Comparison of ENCODE assay signal across 10 cellular contexts in the genomic region with DNA sequence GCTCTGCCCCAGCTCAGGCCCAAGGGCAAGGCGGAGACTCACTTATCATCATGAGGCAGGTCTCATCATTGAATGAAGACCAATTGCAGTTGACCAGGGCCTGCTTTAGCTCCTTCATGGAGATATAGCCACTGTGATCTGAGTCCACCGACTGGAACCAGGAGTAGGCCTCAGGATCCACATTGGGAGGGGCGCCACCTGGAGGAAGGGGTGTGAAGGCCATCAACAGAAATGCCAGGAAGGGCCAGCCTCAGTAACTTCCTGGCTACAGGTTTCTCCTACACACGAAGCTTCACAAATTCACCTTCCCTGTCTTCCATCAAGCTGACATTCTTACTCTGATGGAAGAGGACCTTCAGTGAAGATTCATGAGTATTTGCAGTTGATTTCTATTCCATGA. TPM values are rescaled to one million over a fixed set of nuclear protein-coding genes. Genes with fewer than 3 reads are reported as not detected.
DNase-seq lines count a peak whose midpoint lies in the region; ATAC-seq and TF ChIP-seq lines count a peak whose summit lies in the region.
"Had no signal": no experiment of that assay in that cellular context is flagged by ENCODE, and none has a peak within 500 bp of the region (broad histone marks: within the 10 kb centered on the region; RNA-seq: fewer than 3 reads in every experiment).

No MANE protein-coding gene starts in this region.

- ATAC-seq in heart right ventricle: no peak
- ATAC-seq in left cardiac atrium: no peak
- ATAC-seq in upper lobe of left lung (ENCODE audit: low FRiP score in 2 of 2): no peak
- no peak for ATAC-seq in HG03095 (IDR thresholded peaks at IDR 0.05; ENCODE audit: unreplicated experiment)

- WGBS in heart right ventricle, 2 donors: 57 to 67% methylated on average over 4 of the region's 4 CpGs
- 64 to 71% methylated on average over 4 of the region's 4 CpGs for WGBS in upper lobe of left lung, 2 donors

- no peak overlapping the region for H3K4me3 ChIP-seq in heart right ventricle
- no peak overlapping the region for H3K4me3 ChIP-seq in fibroblast of villous mesenchyme (ENCODE audit: low read depth, low read length)
- H3K4me3 ChIP-seq in upper lobe of left lung: no peak overlapping the region
- H3K4me3 ChIP-seq: thoracic aorta had no signal

- H3K4me1 ChIP-seq in heart right ventricle (peaks cover 24 to 98% (median 70%) of the 10 kb centered on the region in 9 donors), upper lobe of left lung (peaks cover 7 to 44% (median 20%) of the 10 kb centered on the region in 4 donors)

- H3K9me3 ChIP-seq in heart right ventricle: no peaks in the 10 kb centered on the region
- no peaks in the 10 kb centered on the region for H3K9me3 ChIP-seq in upper lobe of left lung
- H3K9me3 ChIP-seq: thoracic aorta had no signal

- peak overlapping the region in 5 of 10 donors; percentile 69 to 95 (median 78) for H3K27ac ChIP-seq in heart right ventricle
- H3K27ac ChIP-seq in upper lobe of left lung: peak overlapping the region in 2 of 4 donors; percentile 14 to 19

- H3K27me3 ChIP-seq in heart right ventricle (no peaks in the 10 kb centered on the region), upper lobe of left lung (no peaks in the 10 kb centered on the region)

- no peak for DNase-seq in heart right ventricle
- DNase-seq in left cardiac atrium: no peak
- peak; percentile 9 for DNase-seq in RKO (ENCODE audit: low spot score)
- DNase-seq in fibroblast of villous mesenchyme (ENCODE audit: low read depth): no peak
- DNase-seq in upper lobe of left lung: peak in 1 of 2 donors; percentile 64
- no peak for DNase-seq in activated CD4-positive, CD25-positive, alpha-beta regulatory T cell (lab: John Stamatoyannopoulos, UW)
- no peak for DNase-seq in NCI-H1092 treated with DMSO at 0.1 percent for 48 hours (lab: John Stamatoyannopoulos, UW)
- DNase-seq: kidney had no signal

- TF ChIP-seq CTCF in heart right ventricle (IDR thresholded peaks at IDR 0.05): peak in 7 of 9 donors; percentile 39 to 54 (median 47)
- TF ChIP-seq CTCF in fibroblast of villous mesenchyme (IDR thresholded peaks at IDR 0.05; ENCODE audit: insufficient read depth, low read depth, low read length): peak; percentile 52
- TF ChIP-seq CTCF in upper lobe of left lung (IDR thresholded peaks at IDR 0.05): peak in 4 of 6 experiments; percentile 23 to 37 (median 32)

- TF ChIP-seq POLR2A in upper lobe of left lung (IDR thresholded peaks at IDR 0.05): no peak

- no peak for TF ChIP-seq EP300 in upper lobe of left lung (IDR thresholded peaks at IDR 0.05)

- peaks cover 0 to 78% (median 32%) of the 10 kb centered on the region in 9 donors for H3K36me3 ChIP-seq in heart right ventricle
- H3K36me3 ChIP-seq in upper lobe of left lung: peaks cover 5 to 73% (median 60%) of the 10 kb centered on the region in 4 donors

- intact Hi-C loops in heart right ventricle (cut with DNase I) (no loop called here), left cardiac atrium (cut with DNase I) (no loop called here)

RNA-seq across cellular contexts. Expression of gene PEF1, which starts 11.6 kb away (rescaled TPM):
- total RNA-seq in heart right ventricle (10 to 100 TPM; 35.0 to 47.9 (median 40.0) TPM), left cardiac atrium (10 to 100 TPM; 32.3 to 44.7 TPM), fibroblast of villous mesenchyme (78.3 and 99.7 TPM in 2 replicates), upper lobe of left lung (100 to 1,000 TPM in 1 of 6 donors, 10 to 100 TPM in 5; 52.4 to 135 (median 77.4) TPM)
- 10 to 100 TPM; 35.4 to 94.3 TPM for polyA plus RNA-seq in heart right ventricle

RNA-seq across cellular contexts. Expression of gene HCRTR1, which starts 15.6 kb away (rescaled TPM):
- total RNA-seq in heart right ventricle (under 1 TPM in 6 of 10 donors, not detected in 4; 0.17 to 0.92 (median 0.37) TPM), left cardiac atrium (under 1 TPM; 0.42 to 0.44 TPM), fibroblast of villous mesenchyme (under 0.01 TPM in 2 replicates), upper lobe of left lung (1 to 10 TPM in 1 of 6 donors, not detected in 5; 2.1 TPM)
- 1 to 10 TPM in 1 of 2 donors, under 1 TPM in 1; 0.20 to 1.5 TPM for polyA plus RNA-seq in heart right ventricle
- total RNA-seq: thoracic aorta had no signal

RNA-seq across cellular contexts. Expression of gene TINAGL1, which starts 56.8 kb away (rescaled TPM):
- 100 to 1,000 TPM; 139 to 336 (median 188) TPM for total RNA-seq in heart right ventricle
- 100 to 1,000 TPM; 268 to 332 TPM for polyA plus RNA-seq in heart right ventricle
- total RNA-seq in left cardiac atrium: 100 to 1,000 TPM; 128 to 175 TPM
- total RNA-seq in fibroblast of villous mesenchyme: 60.5 and 87.6 TPM in 2 replicates
- total RNA-seq in upper lobe of left lung: 100 to 1,000 TPM in 3 of 6 donors, 10 to 100 TPM in 3; 71.3 to 191 (median 120) TPM
